1 cellular context compared by ENCODE assay signal in genomic region chr19:46017874-46018675, GRCh38.
A peak's percentile ranks its signal among the peaks of the same experiment; 100 is the strongest.
TF ChIP-seq lines count a peak whose summit lies in the region.

No MANE protein-coding gene starts in this region.

TF ChIP-seq in K562, 482 proteins besides CTCF, POLR2A, EP300 and RAD21:
- TF ChIP-seq ZNF124 (CRISPR knock-in tag; IDR thresholded peaks at IDR 0.05): 0 out of 2 replicates have a peak, but pooled peaks have one; percentile 32
- TF ChIP-seq GABPB2 (CRISPR knock-in tag; conservative IDR thresholded peaks at IDR 0.05): no peak
